ENCODE assay signal across 27 cellular contexts in the genomic region with DNA sequence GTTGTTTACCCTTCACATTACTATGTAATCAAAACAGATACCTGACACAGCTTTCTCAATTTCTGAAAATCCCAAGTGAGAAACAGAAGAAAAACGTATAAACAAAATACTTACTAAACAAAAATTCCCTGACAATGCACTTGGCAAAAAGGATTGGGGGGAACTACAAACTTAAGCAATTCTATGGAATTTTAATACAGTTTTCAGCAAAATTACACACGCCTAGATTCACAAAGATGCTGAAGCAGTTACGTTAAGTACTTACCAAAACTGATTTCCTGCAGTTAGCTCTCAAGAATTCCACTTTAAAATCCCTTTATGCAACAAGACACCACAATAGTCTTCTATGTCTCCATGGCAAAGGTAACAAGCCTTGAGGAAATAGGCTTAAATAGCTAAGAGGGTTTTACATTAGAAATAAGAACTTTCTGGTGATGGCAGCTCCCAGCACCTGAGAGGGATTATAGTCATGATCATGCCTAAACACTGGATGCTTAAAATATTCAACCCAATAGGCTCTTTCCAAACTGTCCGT. TPM values are rescaled to one million over a fixed set of nuclear protein-coding genes. Genes with fewer than 3 reads are reported as not detected.
A peak's percentile ranks its signal among the peaks of the same experiment; 100 is the strongest.
DNase-seq lines count a peak whose midpoint lies in the region; FAIRE-seq and TF ChIP-seq lines count a peak whose summit lies in the region.
"Had no signal": no experiment of that assay in that cellular context is flagged by ENCODE, and none has a peak within 500 bp of the region (broad histone marks: within the 10 kb centered on the region; RNA-seq: fewer than 3 reads in every experiment).

No MANE protein-coding gene starts in this region.

- H3K27ac ChIP-seq in HUES6 (ENCODE audit: low read depth, low read length), result peak overlapping the region; percentile 95
- H3K27ac ChIP-seq: C4-2B, sigmoid colon, SJCRH30, suprapubic skin had no signal

- H3K4me3 Mint-ChIP-seq in brain, result no peak overlapping the region
- H3K4me3 Mint-ChIP-seq: activated naive CD4-positive, alpha-beta T cell treated with anti-CD3 and anti-CD28 coated beads for 36 hours; activated T-helper 1 cell treated with anti-CD3 and anti-CD28 coated beads, Interleukin-12 subunit alpha, Interleukin-12 subunit beta, Interleukin-2, Interleukin-4 antibody, amounts not matched to agents 30 ng/mL and 10 ng/mL and 1 ng/mL, durations not matched to agents 14 hours and 24 hours and 36 hours; HFFc6; stimulated activated memory B cell treated with anti-CD40 and anti-IgM and Interleukin-4, amounts not matched to agents 10 μg/mL and 1 μg/mL and 100 μg/mL, for 72 hours; T-cell had no signal

- H3K9ac ChIP-seq in HUES6 (ENCODE audit: low read length), result peak overlapping the region; percentile 53

- DNase-seq in left kidney (ENCODE audit: low read depth, low spot score), result peak; percentile 52
- no peak for DNase-seq in GM19240 (ENCODE audit: insufficient read length, low spot score)
- DNase-seq in occipital lobe (lab: John Stamatoyannopoulos, UW), result no peak
- no peak for DNase-seq in AG08396 (ENCODE audit: low spot score)
- DNase-seq in effector CD4-positive, alpha-beta T cell, result no peak
- DNase-seq: activated CD4-positive, alpha-beta T cell treated with anti-CD3 and anti-CD28 coated beads, Interleukin-2, amount 50 U/mL, for 4 hours; activated naive CD4-positive, alpha-beta T cell treated with anti-CD3 and anti-CD28 coated beads for 36 hours; Calu3; cortex of kidney; DND-41; glutamatergic neuron; HFFc6; NCI-H1092; NCI-H187 treated with DMSO at 0.1 percent for 48 hours; NCI-H526 treated with DMSO at 0.1 percent for 48 hours; sigmoid colon; SJCRH30; stimulated activated CD4-positive, alpha-beta T cell treated with anti-CD3 and anti-CD28 coated beads, Interleukin-4, amount 100 ng/mL, for 4 hours; T-cell had no signal

- H3K9me3 Mint-ChIP-seq in brain, result no peaks in the 10 kb centered on the region
- H3K9me3 Mint-ChIP-seq: activated naive CD4-positive, alpha-beta T cell treated with anti-CD3 and anti-CD28 coated beads for 36 hours; activated T-helper 1 cell treated with anti-CD3 and anti-CD28 coated beads, Interleukin-12 subunit alpha, Interleukin-12 subunit beta, Interleukin-2, Interleukin-4 antibody, amounts not matched to agents 30 ng/mL and 10 ng/mL and 1 ng/mL, durations not matched to agents 14 hours and 24 hours and 36 hours; HFFc6; stimulated activated memory B cell treated with anti-CD40 and anti-IgM and Interleukin-4, amounts not matched to agents 10 μg/mL and 1 μg/mL and 100 μg/mL, for 72 hours; T-cell had no signal

- peak overlapping the region in 3 of 5 experiments; percentile 60 to 92 (median 84) for H3K27ac Mint-ChIP-seq in brain
- H3K27ac Mint-ChIP-seq: activated T-helper 1 cell treated with anti-CD3 and anti-CD28 coated beads, Interleukin-12 subunit alpha, Interleukin-12 subunit beta, Interleukin-2, Interleukin-4 antibody, amounts not matched to agents 30 ng/mL and 10 ng/mL and 1 ng/mL, durations not matched to agents 14 hours and 24 hours and 36 hours; HFFc6; stimulated activated memory B cell treated with anti-CD40 and anti-IgM and Interleukin-4, amounts not matched to agents 10 μg/mL and 1 μg/mL and 100 μg/mL, for 72 hours had no signal

- no peak for TF ChIP-seq CTCF in brain (conservative IDR thresholded peaks at IDR 0.05)

- H3K9me3 ChIP-seq in HUES6 (ENCODE audit: control insufficient read depth, insufficient read depth, low read depth, low read length), result no peaks in the 10 kb centered on the region
- H3K9me3 ChIP-seq: sigmoid colon, SJCRH30, suprapubic skin had no signal

- FAIRE-seq in G401.6 (lab: Jason Lieb, UNC), result peak; percentile 98
- FAIRE-seq: RCC 7860 had no signal

- H3K4me1 Mint-ChIP-seq in brain, result peaks cover 16% of the 10 kb centered on the region

- no peaks in the 10 kb centered on the region for H3K27me3 Mint-ChIP-seq in brain
- H3K27me3 Mint-ChIP-seq: stimulated activated memory B cell treated with anti-CD40 and anti-IgM and Interleukin-4, amounts not matched to agents 10 μg/mL and 1 μg/mL and 100 μg/mL, for 72 hours; T-cell had no signal

- no peaks in the 10 kb centered on the region for H3K27me3 ChIP-seq in HUES6 (ENCODE audit: control insufficient read depth, insufficient read depth, low read length)
- H3K27me3 ChIP-seq: sigmoid colon, SJCRH30, suprapubic skin had no signal

- H3K36me3 ChIP-seq in HUES6 (ENCODE audit: control insufficient read depth, insufficient read depth, low read length), result peaks cover 42% of the 10 kb centered on the region

- peaks cover 45% of the 10 kb centered on the region for H3K36me3 Mint-ChIP-seq in brain

- peaks cover 61% of the 10 kb centered on the region for H3K4me1 ChIP-seq in HUES6 (ENCODE audit: control insufficient read depth, insufficient read depth, low read length)
- H3K4me1 ChIP-seq: sigmoid colon, suprapubic skin had no signal

- H3K4me3 ChIP-seq in HUES6 (ENCODE audit: low read depth, low read length), result no peak overlapping the region
- H3K4me3 ChIP-seq: sigmoid colon, SJCRH30, suprapubic skin had no signal

RNA-seq across cellular contexts. Expression of a gene that starts 10.8 kb away (rescaled TPM):
- 836 TPM for polyA plus RNA-seq in brain (ENCODE audit: insufficient read depth, low read depth, low replicate concordance)
- total RNA-seq in occipital lobe, result 194 TPM
